Comparison of ENCODE assay signal across 1 cellular context in genomic region chr17:1648582-1649115, GRCh38.
TF ChIP-seq lines count a peak whose summit lies in the region.

No MANE protein-coding gene starts in this region.

TF ChIP-seq in HepG2, 621 proteins besides CTCF, POLR2A, EP300 and RAD21 (continued from another document and continues in another):
- TF ChIP-seq PTBP1 (IDR thresholded peaks at IDR 0.05; ENCODE audit: low read depth, low read length, poor library complexity, severe bottlenecking) (no peak), FOSL2 (CRISPR knock-in tag; IDR thresholded peaks at IDR 0.05) (0 out of 2 replicates have a peak, but pooled peaks have one; percentile 19), ZNF776 (CRISPR knock-in tag; IDR thresholded peaks at IDR 0.05) (peak; percentile 51; the same call in 1 of the 2 replicates), ELF1 (CRISPR knock-in tag; IDR thresholded peaks at IDR 0.05) (no peak), ZNF800 (CRISPR knock-in tag; IDR thresholded peaks at IDR 0.05) (no peak; the same call in 1 of the 2 replicates), ZBTB7B (CRISPR knock-in tag; IDR thresholded peaks at IDR 0.05) (peak; percentile 26; the same call in 1 of the 2 replicates), ZNF260 (CRISPR knock-in tag; IDR thresholded peaks at IDR 0.05; ENCODE audit: borderline replicate concordance, low read depth) (no peak), ZNF841 (CRISPR knock-in tag; IDR thresholded peaks at IDR 0.05; ENCODE audit: borderline replicate concordance) (no peak), PCBP1 (IDR thresholded peaks at IDR 0.05; ENCODE audit: borderline replicate concordance, low read depth, low read length) (no peak), ZSCAN22 (CRISPR knock-in tag; IDR thresholded peaks at IDR 0.05) (no peak), SALL2 (CRISPR knock-in tag; IDR thresholded peaks at IDR 0.05) (no peak), ATF5 (CRISPR knock-in tag; IDR thresholded peaks at IDR 0.05; ENCODE audit: low read depth) (no peak), ZNF432 (CRISPR knock-in tag; IDR thresholded peaks at IDR 0.05; ENCODE audit: borderline replicate concordance) (no peak), BRD4 (CRISPR knock-in tag; IDR thresholded peaks at IDR 0.05) (0 out of 2 replicates have a peak, but pooled peaks have one; percentile 59), FUBP1 (CRISPR knock-in tag; IDR thresholded peaks at IDR 0.05; ENCODE audit: borderline replicate concordance) (no peak), CREBL2 (CRISPR knock-in tag; IDR thresholded peaks at IDR 0.05; ENCODE audit: borderline replicate concordance) (no peak), MZF1 (CRISPR knock-in tag; IDR thresholded peaks at IDR 0.05; ENCODE audit: borderline replicate concordance) (0 out of 2 replicates have a peak, but pooled peaks have one; percentile 25), ZNF430 (CRISPR knock-in tag; IDR thresholded peaks at IDR 0.05) (no peak), ZNF431 (CRISPR knock-in tag; IDR thresholded peaks at IDR 0.05; ENCODE audit: borderline replicate concordance, low read depth) (no peak), IKZF1 (IDR thresholded peaks at IDR 0.05) (no peak), IRF9 (CRISPR knock-in tag; IDR thresholded peaks at IDR 0.05; ENCODE audit: borderline replicate concordance) (no peak), WIZ (CRISPR knock-in tag; IDR thresholded peaks at IDR 0.05) (no peak), GMEB1 (CRISPR knock-in tag; IDR thresholded peaks at IDR 0.05; ENCODE audit: borderline replicate concordance) (no peak), BCLAF1 (IDR thresholded peaks at IDR 0.05) (no peak), HNF4A (CRISPR knock-in tag; IDR thresholded peaks at IDR 0.05) (0 out of 2 replicates have a peak, but pooled peaks have one; percentile 23), RELA (CRISPR knock-in tag; IDR thresholded peaks at IDR 0.05) (no peak), ZNF460 (CRISPR knock-in tag; IDR thresholded peaks at IDR 0.05; ENCODE audit: borderline replicate concordance) (no peak), ZNF790 (CRISPR knock-in tag; IDR thresholded peaks at IDR 0.05; ENCODE audit: borderline replicate concordance) (no peak), ZBTB3 (CRISPR knock-in tag; IDR thresholded peaks at IDR 0.05; ENCODE audit: borderline replicate concordance, low read depth) (no peak), ZFP90 (CRISPR knock-in tag; IDR thresholded peaks at IDR 0.05; ENCODE audit: borderline replicate concordance) (no peak), TOE1 (CRISPR knock-in tag; IDR thresholded peaks at IDR 0.05) (no peak), NONO (IDR thresholded peaks at IDR 0.05) (no peak), NONO (CRISPR knock-in tag; conservative IDR thresholded peaks at IDR 0.05) (peak; percentile 61), SMARCC2 (IDR thresholded peaks at IDR 0.05) (no peak), PBX2 (CRISPR knock-in tag; IDR thresholded peaks at IDR 0.05) (no peak), ZNF558 (CRISPR knock-in tag; IDR thresholded peaks at IDR 0.05; ENCODE audit: borderline replicate concordance) (0 out of 2 replicates have a peak, but pooled peaks have one; percentile 47), ZNF446 (CRISPR knock-in tag; IDR thresholded peaks at IDR 0.05) (no peak), SPEN (CRISPR knock-in tag; IDR thresholded peaks at IDR 0.05; ENCODE audit: low read depth) (peak; percentile 26), KLF11 (CRISPR knock-in tag; IDR thresholded peaks at IDR 0.05) (no peak), ZNF503 (CRISPR knock-in tag; IDR thresholded peaks at IDR 0.05) (no peak), NFATC3 (CRISPR knock-in tag; IDR thresholded peaks at IDR 0.05) (no peak), RXRB (CRISPR knock-in tag; IDR thresholded peaks at IDR 0.05; ENCODE audit: borderline replicate concordance) (no peak), RBM22 (optimal IDR thresholded peaks at IDR 0.05; ENCODE audit: low read length) (no peak), ZBTB38 (CRISPR knock-in tag; IDR thresholded peaks at IDR 0.05) (peak; percentile 41; the same call in 1 of the 2 replicates), ZUFSP (CRISPR knock-in tag; IDR thresholded peaks at IDR 0.05; ENCODE audit: borderline replicate concordance) (no peak), PAX8 (CRISPR knock-in tag; IDR thresholded peaks at IDR 0.05; ENCODE audit: borderline replicate concordance) (no peak), CCAR2 (optimal IDR thresholded peaks at IDR 0.05; ENCODE audit: low read depth, low read length) (no peak), STAT6 (CRISPR knock-in tag; IDR thresholded peaks at IDR 0.05; ENCODE audit: borderline replicate concordance) (no peak), DPF2 (CRISPR knock-in tag; IDR thresholded peaks at IDR 0.05; ENCODE audit: borderline replicate concordance, low read depth) (no peak)
